20 cellular contexts compared by ENCODE assay signal in genomic region chr10:88314362-88314761, GRCh38.
"Had no signal": no experiment of that assay in that cellular context is flagged by ENCODE, and none has a peak within 500 bp of the region (broad histone marks: within the 10 kb centered on the region; RNA-seq: fewer than 3 reads in every experiment).

No MANE protein-coding gene starts in this region.

- H3K36me3 ChIP-seq: prostate gland, right lobe of liver, stomach had no signal

- H3K27ac Mint-ChIP-seq: endodermal cell; naive thymus-derived CD4-positive, alpha-beta T cell; nephron progenitor cell had no signal

- ATAC-seq: left colon; naive thymus-derived CD4-positive, alpha-beta T cell; right lobe of liver had no signal

- H3K79me2 ChIP-seq: parathyroid adenoma had no signal

- H3K27ac ChIP-seq: coronary artery, parathyroid adenoma, prostate gland, right lobe of liver, skin epidermis, stomach had no signal

- H2AFZ ChIP-seq: parathyroid adenoma had no signal

- H3K27me3 ChIP-seq: right lobe of liver, stomach had no signal

- H3K9ac ChIP-seq: parathyroid adenoma had no signal

- DNase-seq: effector CD4-positive, alpha-beta T cell; endodermal cell; erythroblast; head of caudate nucleus; hippocampal formation; left colon; naive thymus-derived CD4-positive, alpha-beta T cell; nephron progenitor cell; retina; right lobe of liver; stimulated activated CD4-positive, alpha-beta T cell treated with anti-CD3 and anti-CD28 coated beads, Interleukin-2, amount 100 ng/mL, for 24 hours; stimulated activated CD4-positive, alpha-beta T cell treated with anti-CD3 and anti-CD28 coated beads, Interleukin-4, amount 100 ng/mL, for 4 hours; stimulated activated naive CD4-positive, alpha-beta T cell; stomach; substantia nigra; trophoblast cell had no signal

- H3K4me1 ChIP-seq: parathyroid adenoma, prostate gland, right lobe of liver, stomach had no signal

- H3K4me3 Mint-ChIP-seq: endodermal cell; naive thymus-derived CD4-positive, alpha-beta T cell; nephron progenitor cell had no signal

- H3K4me3 ChIP-seq: coronary artery, prostate gland, right lobe of liver, skin epidermis, stomach had no signal

- H3K9me3 ChIP-seq: prostate gland, right lobe of liver had no signal
